ENCODE assay signal across 8 cellular contexts in the genomic region with DNA sequence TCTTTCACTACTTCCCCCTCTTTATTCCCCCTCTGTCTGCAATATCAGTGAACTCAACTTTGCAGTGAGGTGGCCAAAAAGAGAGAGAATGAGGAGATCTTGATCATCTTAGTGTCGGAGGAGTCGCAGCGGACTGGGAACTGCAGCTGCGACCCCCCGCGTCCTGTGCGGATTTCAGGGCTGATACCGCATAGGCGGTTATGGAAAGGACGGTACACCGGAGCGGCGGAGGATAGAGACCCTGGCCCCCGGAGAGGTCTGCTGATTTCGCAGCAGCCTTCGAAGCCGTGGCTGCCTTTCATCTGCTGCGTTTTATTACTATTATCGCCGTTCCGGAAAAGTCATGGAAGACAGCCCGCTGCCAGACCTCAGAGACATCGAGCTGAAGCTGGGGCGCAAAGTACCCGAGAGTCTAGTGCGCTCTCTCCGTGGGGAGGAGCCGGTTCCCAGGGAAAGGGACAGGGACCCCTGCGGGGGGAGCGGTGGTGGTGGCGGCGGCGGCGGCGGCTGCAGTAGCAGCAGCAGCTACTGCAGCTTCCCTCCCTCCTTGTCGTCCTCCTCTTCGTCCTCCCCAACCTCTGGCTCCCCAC. TPM values are rescaled to one million over a fixed set of nuclear protein-coding genes. Genes with fewer than 3 reads are reported as not detected.
DNase-seq lines count a peak whose midpoint lies in the region; ATAC-seq and TF ChIP-seq lines count a peak whose summit lies in the region.

No MANE protein-coding gene starts in this region.

- H3K27me3 ChIP-seq in adrenal gland (no peaks in the 10 kb centered on the region), iPS-15b (ENCODE audit: control insufficient read depth, insufficient read depth, low read length) (peaks cover 11% of the 10 kb centered on the region), skeletal muscle tissue (ENCODE audit: control insufficient read depth in 3 of 3, insufficient read depth in 3 of 3, low read length in 3 of 3) (no peaks in the 10 kb centered on the region)

- ATAC-seq in HG03097 (IDR thresholded peaks at IDR 0.05; ENCODE audit: low FRiP score, unreplicated experiment) (peak; percentile 14), HG03521 (IDR thresholded peaks at IDR 0.05; ENCODE audit: unreplicated experiment) (no peak)

- H3K9me3 ChIP-seq in adrenal gland (replicated peaks in 1 of 3) = no peaks in the 10 kb centered on the region
- no peaks in the 10 kb centered on the region for H3K9me3 ChIP-seq in iPS-15b (ENCODE audit: control insufficient read depth, insufficient read depth, low read length)
- H3K9me3 ChIP-seq in skeletal muscle tissue (ENCODE audit: control insufficient read depth in 3 of 3, low read length in 3 of 3) = no peaks in the 10 kb centered on the region

- H3K4me3 ChIP-seq in adrenal gland (peak overlapping the region; percentile 2 to 76 (median 28)), iPS-15b (ENCODE audit: low read depth, low read length) (peak overlapping the region; percentile 87), skeletal muscle tissue (ENCODE audit: low read length in 3 of 3) (peak overlapping the region; percentile 71 to 84 (median 81))

- TF ChIP-seq POLR2A in adrenal gland (IDR thresholded peaks at IDR 0.05) = no peak

- no peak for TF ChIP-seq CTCF in adrenal gland (IDR thresholded peaks at IDR 0.05)

- peak; percentile 9 for DNase-seq in EH (ENCODE audit: low read depth)
- peak in 5 of 7 donors; percentile 26 to 64 (median 36) for DNase-seq in adrenal gland
- no peak for DNase-seq in activated CD8-positive, alpha-beta memory T cell treated with anti-CD3 and anti-CD28 coated beads for 24 hours
- DNase-seq in cortex of kidney (lab: John Stamatoyannopoulos, UW) = no peak

- peak overlapping the region; percentile 51 for H3K9ac ChIP-seq in iPS-15b (ENCODE audit: low read depth, low read length)
- peak overlapping the region; percentile 68 to 83 (median 69) for H3K9ac ChIP-seq in skeletal muscle tissue (ENCODE audit: low read depth in 1 of 3, low read length in 3 of 3)

- H3K27ac ChIP-seq in adrenal gland = peak overlapping the region; percentile 64 to 93 (median 79)
- H3K27ac ChIP-seq in skeletal muscle tissue (ENCODE audit: low read depth, low read length) = peak overlapping the region; percentile 63

- H3K4me1 ChIP-seq in adrenal gland (replicated peaks in 1 of 2) = peaks cover 0 to 4% of the 10 kb centered on the region in 2 donors
- no peaks in the 10 kb centered on the region for H3K4me1 ChIP-seq in iPS-15b (ENCODE audit: control insufficient read depth, insufficient read depth, low read length)
- H3K4me1 ChIP-seq in skeletal muscle tissue (ENCODE audit: control insufficient read depth in 3 of 3, insufficient read depth in 3 of 3, low read length in 3 of 3) = peaks cover 5 to 16% (median 6%) of the 10 kb centered on the region in 3 donors

- WGBS in adrenal gland, 4 donors = 0 to 2% (median 1%) methylated on average over 20 to 37 of the region's 37 CpGs

- no peaks in the 10 kb centered on the region for H3K36me3 ChIP-seq in adrenal gland (replicated peaks in 1 of 2)
- no peaks in the 10 kb centered on the region for H3K36me3 ChIP-seq in iPS-15b (ENCODE audit: control insufficient read depth, insufficient read depth, low read length)
- H3K36me3 ChIP-seq in skeletal muscle tissue (ENCODE audit: control insufficient read depth in 3 of 3, insufficient read depth in 3 of 3, low read length in 3 of 3) = no peaks in the 10 kb centered on the region

- intact Hi-C loops in adrenal gland (cut with DNase I) = loop anchor here in 1 of 2 donors (5.0 kb wide), 1 partner anchor 107 kb away; no protein-coding TSS in a partner anchor

RNA-seq across cellular contexts. Expression of a gene that starts 0.6 kb away (rescaled TPM):
- total RNA-seq in adrenal gland (10 to 100 TPM in 5 of 8 donors, 1 to 10 TPM in 3; 5.3 to 29.0 (median 10.2) TPM), skeletal muscle tissue (14.1 TPM)
- 10 to 100 TPM in 2 of 3 donors, 1 to 10 TPM in 1; 8.0 to 20.3 (median 11.5) TPM for polyA plus RNA-seq in adrenal gland

Comparison
In these comparisons a context has a peak if more than half of its experiments do, and no peak if none do; other contexts are left out.
1. DNase-seq: peak in EH (single experiment) and adrenal gland (5 of 7); none in activated CD8-positive, alpha-beta memory T cell treated with anti-CD3 and anti-CD28 coated beads for 24 hours (single experiment) and cortex of kidney (single experiment).
2. H3K4me3 ChIP-seq: peak in every context shown above with its lines; median percentile 87 in iPS-15b; 81 in skeletal muscle tissue; 28 in adrenal gland.